Comparison of ENCODE assay signal across 7 cellular contexts in genomic region chr11:20127671-20128527, GRCh38. TPM values are rescaled to one million over a fixed set of nuclear protein-coding genes. Genes with fewer than 3 reads are reported as not detected.
DNase-seq lines count a peak whose midpoint lies in the region; ATAC-seq, FAIRE-seq and TF ChIP-seq lines count a peak whose summit lies in the region.

No MANE protein-coding gene starts in this region.

- H3K4me3 ChIP-seq in liver (ENCODE audit: low read depth in 1 of 3, low read length in 3 of 3) = no peak overlapping the region

- peak; percentile 93 to 97 for TF ChIP-seq RAD21 in liver (IDR thresholded peaks at IDR 0.05)

- FAIRE-seq in GM12892 (lab: Jason Lieb, UNC) = peak; percentile 88

- peaks cover 0 to 11% (median 7%) of the 10 kb centered on the region in 4 donors for H3K4me1 ChIP-seq in liver (ENCODE audit: control insufficient read depth in 4 of 4, insufficient read depth in 4 of 4, low read length in 3 of 4)

- peak; percentile 70 for ATAC-seq in HG02973 (IDR thresholded peaks at IDR 0.05; ENCODE audit: unreplicated experiment)

- no peak for TF ChIP-seq POLR2A in GM12892 (IDR thresholded peaks at IDR 0.05; ENCODE audit: low read depth, low read length)

- no peaks in the 10 kb centered on the region for H3K36me3 ChIP-seq in liver (ENCODE audit: control insufficient read depth in 4 of 4, insufficient read depth in 3 of 4, low read depth in 1 of 4, low read length in 3 of 4)

- no peak overlapping the region for H3K9ac ChIP-seq in liver (ENCODE audit: low read depth in 1 of 2, low read length in 2 of 2)

- DNase-seq in GM12892 (ENCODE audit: insufficient read length) = peak; percentile 40
- DNase-seq in NCI-H345 treated with DMSO at 0.1 percent for 48 hours (lab: John Stamatoyannopoulos, UW; ENCODE audit: unreplicated experiment) = peak; percentile 48
- peak; percentile 69 to 74 for DNase-seq in activated CD4-positive, alpha-beta T cell treated with anti-CD3 and anti-CD28 coated beads for 24 hours (ENCODE audit: low read depth in 2 of 2)
- peak; percentile 66 for DNase-seq in cerebellum (ENCODE audit: low spot score)
- DNase-seq in stimulated activated CD4-positive, alpha-beta T cell treated with anti-CD3 and anti-CD28 coated beads, TNF-alpha, amount 100 ng/mL, for 24 hours (ENCODE audit: low read depth in 3 of 3) = peak; percentile 62 to 69 (median 63)

- H3K27ac ChIP-seq in liver (ENCODE audit: low read depth in 1 of 2, low read length in 2 of 2) = no peak overlapping the region

- peak; percentile 80 for TF ChIP-seq CTCF in liver (IDR thresholded peaks at IDR 0.05; ENCODE audit: low read depth, low read length, missing input control)

- H3K27me3 ChIP-seq in liver (ENCODE audit: control insufficient read depth in 4 of 4, insufficient read depth in 4 of 4, low read length in 3 of 4) = no peaks in the 10 kb centered on the region

- H3K9me3 ChIP-seq in liver (ENCODE audit: control insufficient read depth in 4 of 4, low read length in 3 of 4) = no peaks in the 10 kb centered on the region

- 62% methylated on average over 16 of the region's 16 CpGs for WGBS in liver

TF ChIP-seq in liver, 16 proteins besides CTCF, POLR2A, EP300 and RAD21:
- TF ChIP-seq MAX (IDR thresholded peaks at IDR 0.05) (no peak), REST (IDR thresholded peaks at IDR 0.05) (no peak), FOXA2 (IDR thresholded peaks at IDR 0.05) (no peak), GABPA (IDR thresholded peaks at IDR 0.05 in 1 of 2, conservative IDR thresholded peaks at IDR 0.05 in 1 of 2) (no peak), ZBTB33 (IDR thresholded peaks at IDR 0.05) (no peak), HNF4G (IDR thresholded peaks at IDR 0.05) (no peak), NR2F2 (IDR thresholded peaks at IDR 0.05) (no peak), FOXA1 (IDR thresholded peaks at IDR 0.05) (no peak), TAF1 (conservative IDR thresholded peaks at IDR 0.05) (no peak), SP1 (IDR thresholded peaks at IDR 0.05) (no peak), EGR1 (IDR thresholded peaks at IDR 0.05; ENCODE audit: low read depth in 2 of 2) (no peak), YY1 (IDR thresholded peaks at IDR 0.05) (no peak), ATF3 (IDR thresholded peaks at IDR 0.05) (no peak), HNF4A (conservative IDR thresholded peaks at IDR 0.05) (no peak), RXRA (IDR thresholded peaks at IDR 0.05) (no peak), JUND (IDR thresholded peaks at IDR 0.05) (no peak)

RNA-seq across cellular contexts. Expression of gene DBX1, which starts 32.4 kb away (rescaled TPM):
- not detected for polyA plus RNA-seq in GM12892 (2012; ENCODE audit: missing spikeins)
- total RNA-seq in cerebellum (not detected), liver (not detected)
- not detected for polyA plus RNA-seq in liver
